ENCODE assay signal across 8 cellular contexts in the genomic region with DNA sequence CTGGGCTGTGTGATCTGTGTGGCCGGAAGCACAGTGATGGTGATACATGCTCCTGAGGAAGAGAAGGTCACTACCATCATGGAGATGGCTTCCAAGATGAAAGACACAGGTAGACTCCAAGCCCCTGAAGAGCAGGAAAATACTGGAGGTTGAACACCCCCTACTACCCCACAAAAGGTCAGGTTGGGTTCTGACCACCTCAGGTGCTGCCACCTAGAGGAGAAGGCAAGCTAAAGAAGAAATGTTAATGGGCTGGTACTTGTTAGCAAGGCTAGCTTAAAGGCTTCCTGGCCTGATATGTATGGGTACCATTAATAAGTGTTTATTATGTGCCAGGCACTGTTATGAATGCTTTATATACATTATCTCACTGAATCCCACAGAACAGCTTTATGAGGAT. TPM values are rescaled to one million over a fixed set of nuclear protein-coding genes. Genes with fewer than 3 reads are reported as not detected.
DNase-seq lines count a peak whose midpoint lies in the region; ATAC-seq and TF ChIP-seq lines count a peak whose summit lies in the region.

No MANE protein-coding gene starts in this region.

- no peaks in the 10 kb centered on the region for H3F3A ChIP-seq in PC-3 (ENCODE audit: low read length, unreplicated experiment)

- no peaks in the 10 kb centered on the region for H4K20me1 ChIP-seq in PC-3 (ENCODE audit: low read length)

- CTCF ChIA-PET in AG04449 (lab: Yijun Ruan, JAX): interaction anchor here (0.6 to 13.7 kb wide), 36 partner anchors 8 to 271 kb away, joined by 3 to 272 read pairs (median 4); a partner anchor contains a TSS
- CTCF ChIA-PET in PC-3 (lab: Charles Lee): interaction anchor here (0.5 to 3.1 kb wide), 16 partner anchors 8 to 277 kb away, joined by 3 to 32 read pairs (median 5); a partner anchor contains a TSS

- no peaks in the 10 kb centered on the region for H3K9me2 ChIP-seq in PC-3 (replicated peaks; ENCODE audit: low read length)

- TF ChIP-seq CTCF in AG04449 (IDR thresholded peaks at IDR 0.05; ENCODE audit: insufficient read depth, low read length, missing control alignments) (peak; percentile 54), GM12872 (IDR thresholded peaks at IDR 0.05; ENCODE audit: insufficient read depth, low read depth, low read length) (peak; percentile 76), PC-3 (conservative IDR thresholded peaks at IDR 0.05; ENCODE audit: low read depth, low read length) (peak; percentile 97), psoas muscle (IDR thresholded peaks at IDR 0.05) (peak; percentile 42), upper lobe of left lung (IDR thresholded peaks at IDR 0.05) (peak in 3 of 6 experiments; percentile 16 to 36 (median 32))

- DNase-seq in AG04449 (ENCODE audit: low read depth, low spot score) (no peak), PC-3 (peak; percentile 72), dermis blood vessel endothelial cell (peak; percentile 55), psoas muscle (no peak), ureter (ENCODE audit: low spot score) (no peak), upper lobe of left lung (no peak)

- H3K27ac ChIP-seq in PC-3 (ENCODE audit: low read length) (no peak overlapping the region), psoas muscle (no peak overlapping the region), upper lobe of left lung (no peak overlapping the region)

- H3K79me2 ChIP-seq in PC-3 (ENCODE audit: low read length): no peaks in the 10 kb centered on the region

- H3K4me2 ChIP-seq in PC-3 (ENCODE audit: low read length): no peak overlapping the region

- H3K9me3 ChIP-seq in PC-3 (ENCODE audit: low read length): no peaks in the 10 kb centered on the region
- H3K9me3 ChIP-seq in psoas muscle: no peaks in the 10 kb centered on the region
- H3K9me3 ChIP-seq in upper lobe of left lung: no peaks in the 10 kb centered on the region

- H3K27me3 ChIP-seq in PC-3 (ENCODE audit: low read length) (no peaks in the 10 kb centered on the region), psoas muscle (ENCODE audit: insufficient read depth in 3 of 3, low read length in 2 of 3) (peaks cover 0 to 2% (median 0%) of the 10 kb centered on the region in 3 donors), upper lobe of left lung (no peaks in the 10 kb centered on the region)

- no peak for TF ChIP-seq POLR2A in upper lobe of left lung (IDR thresholded peaks at IDR 0.05)

- POLR2A ChIA-PET in AG04449 (lab: Yijun Ruan, JAX) (interaction anchor here (0.7 kb wide), 2 partner anchors 19 to 143 kb away, joined by 3 read pairs; no protein-coding TSS in a partner anchor), PC-3 (lab: Charles Lee; ENCODE audit: unreplicated experiment) (interaction anchor here (1.0 kb wide), 1 partner anchor 93 kb away, joined by 6 read pairs; no protein-coding TSS in a partner anchor)

- no peak overlapping the region for H2AFZ ChIP-seq in PC-3 (ENCODE audit: low read length)

- intact Hi-C loops in PC-3 (cut with micrococcal nuclease) (no loop called here), psoas muscle (cut with DNase I) (no loop called here)

- H3K4me3 ChIP-seq in AG04449 (ENCODE audit: low read depth, low read length) (no peak overlapping the region), PC-3 (ENCODE audit: low read length) (no peak overlapping the region), psoas muscle (no peak overlapping the region), upper lobe of left lung (no peak overlapping the region)

- TF ChIP-seq EP300 in upper lobe of left lung (IDR thresholded peaks at IDR 0.05): no peak

- ATAC-seq in PC-3 (peak; percentile 37), psoas muscle (peak in 2 of 4 donors; percentile 29 to 56), GM18867 (IDR thresholded peaks at IDR 0.05; ENCODE audit: unreplicated experiment) (no peak), upper lobe of left lung (ENCODE audit: low FRiP score in 2 of 2) (no peak)

- WGBS in psoas muscle, 3 donors: 98 to 100% (median 100%) methylated on average over 1 of the region's 1 CpG
- 100% methylated on average over 1 of the region's 1 CpG for WGBS in upper lobe of left lung, 2 donors

- BruUV-seq in PC-3 (replicated peaks; lab: Mats Ljungman, UMichigan): no TSS peak

- peaks cover 3% of the 10 kb centered on the region; the same call in 1 of the 2 replicates for H3K36me3 ChIP-seq in PC-3 (ENCODE audit: low read depth, low read length)
- no peaks in the 10 kb centered on the region for H3K36me3 ChIP-seq in psoas muscle (ENCODE audit: insufficient read depth in 1 of 2, low read depth in 1 of 2)
- no peaks in the 10 kb centered on the region for H3K36me3 ChIP-seq in upper lobe of left lung

- H3K4me1 ChIP-seq in PC-3 (ENCODE audit: insufficient read depth, low read length): peaks cover 18% of the 10 kb centered on the region
- H3K4me1 ChIP-seq in psoas muscle: peaks cover 10% of the 10 kb centered on the region
- H3K4me1 ChIP-seq in upper lobe of left lung: peaks cover 0 to 12% (median 3%) of the 10 kb centered on the region in 4 donors

- H3K9ac ChIP-seq in PC-3 (ENCODE audit: low read length): no peak overlapping the region

RNA-seq across cellular contexts. Expression of a gene that starts 11.7 kb away (rescaled TPM):
- total RNA-seq in PC-3 (2014; rRNA removed): 1.0 and 1.8 TPM in 2 replicates
- not detected in 2 replicates for total RNA-seq in dermis blood vessel endothelial cell
- under 1 TPM; 0.34 to 0.50 (median 0.38) TPM for total RNA-seq in psoas muscle
- under 1 TPM; 0.03 to 0.18 (median 0.13) TPM for polyA plus RNA-seq in psoas muscle
- 49.8 TPM for total RNA-seq in ureter
- under 1 TPM in 2 of 6 donors, not detected in 4; 0.06 to 0.30 TPM for total RNA-seq in upper lobe of left lung

Comparison
In these comparisons a context has a peak if more than half of its experiments do, and no peak if none do; other contexts are left out.
1. DNase-seq: peak in PC-3 (single experiment) and dermis blood vessel endothelial cell (single experiment); none in AG04449 (single experiment), psoas muscle (0 of 2), ureter (single experiment) and upper lobe of left lung (0 of 2).
2. RNA of a gene that starts 11.7 kb away (total RNA-seq): 49.8 TPM in ureter (single experiment); 1.0 to 1.8 TPM in PC-3, 0.34 to 0.50 TPM in psoas muscle, 0.06 to 0.30 TPM in upper lobe of left lung and not detected in dermis blood vessel endothelial cell; every median in the first group is over 10 times any median in the second.